In the genomic region with DNA sequence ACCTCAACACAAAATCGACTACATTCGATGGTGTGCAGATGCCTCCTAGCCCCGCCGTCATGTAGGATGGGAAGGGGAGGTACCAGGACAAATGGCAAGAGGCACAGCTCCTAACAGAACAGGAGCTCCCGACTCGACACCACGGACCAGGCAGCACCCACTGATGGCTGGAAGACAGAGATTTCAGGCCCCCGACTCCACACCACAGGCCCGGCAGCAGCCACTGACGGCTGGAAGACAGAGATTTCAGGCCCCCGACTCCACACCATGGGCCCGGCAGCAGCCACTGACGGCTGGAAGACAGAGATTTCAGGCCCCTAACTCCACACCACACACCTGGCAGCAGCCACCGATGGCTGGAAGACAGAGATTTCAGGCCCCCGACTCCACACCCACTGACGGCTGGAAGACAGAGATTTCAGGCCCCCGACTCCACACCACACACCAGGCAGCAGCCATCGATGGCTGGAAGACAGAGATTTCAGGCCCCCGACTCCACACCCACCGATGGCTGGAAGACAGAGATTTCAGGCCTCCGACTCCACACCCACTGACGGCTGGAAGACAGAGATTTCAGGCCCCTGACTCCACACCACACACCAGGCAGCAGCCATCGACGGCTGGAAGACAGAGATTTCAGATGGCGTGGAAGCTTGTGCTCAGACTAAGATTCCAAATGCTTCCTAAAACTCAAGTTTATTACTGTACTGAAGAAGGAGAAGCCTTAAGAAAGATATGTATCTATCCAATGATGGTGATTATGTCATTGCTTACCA, we compare ENCODE assay signal across 17 cellular contexts.
A peak's percentile ranks its signal among the peaks of the same experiment; 100 is the strongest.
DNase-seq lines count a peak whose midpoint lies in the region; ATAC-seq, FAIRE-seq and TF ChIP-seq lines count a peak whose summit lies in the region.
"Had no signal": no experiment of that assay in that cellular context is flagged by ENCODE, and none has a peak within 500 bp of the region (broad histone marks: within the 10 kb centered on the region; RNA-seq: fewer than 3 reads in every experiment).

No MANE protein-coding gene starts in this region.

- peak overlapping the region; percentile 27 for H3K27ac ChIP-seq in CD8-positive, alpha-beta T cell (ENCODE audit: low read depth, low read length)
- no peak overlapping the region for H3K27ac ChIP-seq in kidney (ENCODE audit: low read depth in 2 of 2, low read length in 2 of 2)
- H3K27ac ChIP-seq in A673 (ENCODE audit: low read depth, low read length, poor library complexity, severe bottlenecking) = no peak overlapping the region
- H3K27ac ChIP-seq: esophagus muscularis mucosa, heart left ventricle, prostate gland, tibial artery, VCaP had no signal

- peak overlapping the region; percentile 72 for H3K27ac Mint-ChIP-seq in CD8-positive, alpha-beta T cell
- H3K27ac Mint-ChIP-seq in immature natural killer cell = peak overlapping the region in 3 of 6 donors; percentile 58 to 71 (median 67)

- TF ChIP-seq CTCF in CD8-positive, alpha-beta T cell (IDR thresholded peaks at IDR 0.05) = no peak
- no peak for TF ChIP-seq CTCF in kidney (IDR thresholded peaks at IDR 0.05; ENCODE audit: borderline replicate concordance, extremely low read depth, insufficient read depth)
- TF ChIP-seq CTCF in A673 (conservative IDR thresholded peaks at IDR 0.05; ENCODE audit: low read depth, low read length) = no peak

- H3K4me3 ChIP-seq in CD8-positive, alpha-beta T cell (ENCODE audit: low read depth, low read length) = peak overlapping the region; percentile 18
- no peak overlapping the region for H3K4me3 ChIP-seq in kidney (ENCODE audit: low read length in 2 of 2)
- no peak overlapping the region for H3K4me3 ChIP-seq in A673 (ENCODE audit: low read depth, low read length, poor library complexity, severe bottlenecking)
- H3K4me3 ChIP-seq: esophagus muscularis mucosa, heart left ventricle, prostate gland, tibial artery had no signal

- CTCF ChIA-PET in CD8-positive, alpha-beta T cell (lab: Charles Lee) = no interaction called here
- CTCF ChIA-PET in A673 (lab: Charles Lee) = interaction anchor here (0.6 kb wide), 1 partner anchor 186 kb away, joined by 4 read pairs; no protein-coding TSS in a partner anchor

- intact Hi-C loops in CD8-positive, alpha-beta T cell (cut with DNase I, micrococcal nuclease) = loop anchor here in 1 of 2 experiments (5.0 kb wide), 1 partner anchor 60 kb away; no protein-coding TSS in a partner anchor
- intact Hi-C loops in kidney (cut with DNase I) = no loop called here
- intact Hi-C loops in A673 (cut with micrococcal nuclease; ENCODE audit: unreplicated experiment) = no loop called here

- POLR2A ChIA-PET in CD8-positive, alpha-beta T cell (lab: Charles Lee) = interaction anchor here (1.3 kb wide), 1 partner anchor 18 kb away, joined by 5 read pairs; no protein-coding TSS in a partner anchor
- POLR2A ChIA-PET in A673 (lab: Charles Lee; ENCODE audit: low non-redundant PET) = no interaction called here

- H3K27me3 ChIP-seq in CD8-positive, alpha-beta T cell (ENCODE audit: insufficient read depth, low read length) = no peaks in the 10 kb centered on the region
- H3K27me3 ChIP-seq in A673 (replicated peaks; ENCODE audit: insufficient read depth, low read depth, low read length, poor library complexity) = no peaks in the 10 kb centered on the region
- H3K27me3 ChIP-seq: BE2C, esophagus muscularis mucosa, heart left ventricle, tibial artery had no signal

- no TSS peak for BruUV-seq in A673 (replicated peaks; lab: Mats Ljungman, UMichigan)

- H3K36me3 ChIP-seq in CD8-positive, alpha-beta T cell (ENCODE audit: insufficient read depth, low read length) = no peaks in the 10 kb centered on the region
- peaks cover 0 to 2% of the 10 kb centered on the region in 2 donors for H3K36me3 ChIP-seq in kidney (ENCODE audit: control insufficient read depth in 1 of 2, insufficient read depth in 2 of 2, low read length in 2 of 2)
- no peaks in the 10 kb centered on the region for H3K36me3 ChIP-seq in A673 (ENCODE audit: insufficient read depth, low read length, poor library complexity, severe bottlenecking)
- H3K36me3 ChIP-seq: BE2C, esophagus muscularis mucosa, heart left ventricle, prostate gland had no signal

- H3K4me1 ChIP-seq in CD8-positive, alpha-beta T cell (ENCODE audit: insufficient read depth, low read length) = peaks cover 51% of the 10 kb centered on the region
- H3K4me1 ChIP-seq in kidney (ENCODE audit: control insufficient read depth in 1 of 2, insufficient read depth in 1 of 2, low read depth in 1 of 2, low read length in 2 of 2) (peaks cover 0 to 3% of the 10 kb centered on the region in 2 donors), A673 (ENCODE audit: insufficient read depth, low read length, poor library complexity, severe bottlenecking) (no peaks in the 10 kb centered on the region)
- H3K4me1 ChIP-seq: BE2C, esophagus muscularis mucosa, prostate gland, tibial artery had no signal

- peak; percentile 45 for ATAC-seq in CD8-positive, alpha-beta T cell
- ATAC-seq in GM18909 (IDR thresholded peaks at IDR 0.05; ENCODE audit: poor library complexity, unreplicated experiment) = peak; percentile 3
- peak; percentile 2 for ATAC-seq in HG03460 (IDR thresholded peaks at IDR 0.05; ENCODE audit: unreplicated experiment)

- no peaks in the 10 kb centered on the region for H3K9me3 ChIP-seq in CD8-positive, alpha-beta T cell (ENCODE audit: low read length)
- H3K9me3 ChIP-seq in kidney (ENCODE audit: control insufficient read depth in 1 of 2, low read length in 2 of 2) (no peaks in the 10 kb centered on the region), A673 (ENCODE audit: low read depth, low read length, poor library complexity, severe bottlenecking) (no peaks in the 10 kb centered on the region)
- H3K9me3 ChIP-seq: BE2C, esophagus muscularis mucosa, heart left ventricle, prostate gland, tibial artery had no signal

- no peak overlapping the region for H3K9ac ChIP-seq in kidney (ENCODE audit: low read length in 2 of 2)

- FAIRE-seq in kidney (lab: Jason Lieb, UNC) = no peak
- FAIRE-seq: H1 had no signal

- H3K36me3 Mint-ChIP-seq in CD8-positive, alpha-beta T cell = peaks cover 5% of the 10 kb centered on the region
- peaks cover 0 to 5% (median 5%) of the 10 kb centered on the region in 3 donors for H3K36me3 Mint-ChIP-seq in immature natural killer cell

- peaks cover 27% of the 10 kb centered on the region for H3K4me1 Mint-ChIP-seq in CD8-positive, alpha-beta T cell (ENCODE audit: low read depth)
- H3K4me1 Mint-ChIP-seq in immature natural killer cell = peaks cover 34 to 38% of the 10 kb centered on the region in 2 donors

- no peaks in the 10 kb centered on the region for H3K9me3 Mint-ChIP-seq in CD8-positive, alpha-beta T cell
- H3K9me3 Mint-ChIP-seq in immature natural killer cell = no peaks in the 10 kb centered on the region

- peak overlapping the region; percentile 55 for H3K4me3 Mint-ChIP-seq in CD8-positive, alpha-beta T cell
- peak overlapping the region; percentile 60 to 86 (median 78) for H3K4me3 Mint-ChIP-seq in immature natural killer cell

- DNase-seq in CD8-positive, alpha-beta T cell = peak in 1 of 7 experiments; percentile 47
- DNase-seq in immature natural killer cell (peak in 2 of 3 donors; percentile 7 to 9), COR-L47 (lab: John Stamatoyannopoulos, UW) (no peak), kidney (no peak), NCI-H1105 treated with DMSO at 0.1 percent for 48 hours (lab: John Stamatoyannopoulos, UW) (no peak), A673 (ENCODE audit: low spot score) (no peak)
- DNase-seq: BE2C, heart left ventricle, NCI-H146, NCI-H524, tibial artery had no signal

- H3K27me3 Mint-ChIP-seq in CD8-positive, alpha-beta T cell (ENCODE audit: low read depth) = no peaks in the 10 kb centered on the region
- peaks cover 0 to 5% (median 4%) of the 10 kb centered on the region in 3 donors for H3K27me3 Mint-ChIP-seq in immature natural killer cell (ENCODE audit: low read depth in 3 of 3)

Comparison
In these comparisons a context has a peak if more than half of its experiments do, and no peak if none do; other contexts are left out.
1. DNase-seq: peak in immature natural killer cell (2 of 3); none in COR-L47 (single experiment), kidney (single experiment), NCI-H1105 treated with DMSO at 0.1 percent for 48 hours (single experiment) and A673 (single experiment).
2. Peak in every context shown above with its lines, with median percentiles within 50 percentile points of each other: ATAC-seq.